Comparison of ENCODE assay signal across 11 cellular contexts in genomic region chr3:195451373-195452000, GRCh38.
DNase-seq lines count a peak whose midpoint lies in the region; ATAC-seq and TF ChIP-seq lines count a peak whose summit lies in the region.
"Had no signal": no experiment of that assay in that cellular context is flagged by ENCODE, and none has a peak within 500 bp of the region (broad histone marks: within the 10 kb centered on the region; RNA-seq: fewer than 3 reads in every experiment).

No MANE protein-coding gene starts in this region.

- no peaks in the 10 kb centered on the region for H3K27me3 ChIP-seq in neutrophil
- no peaks in the 10 kb centered on the region for H3K27me3 ChIP-seq in tibial artery
- H3K27me3 ChIP-seq: ovary had no signal

- peak; percentile 45 for DNase-seq in DMS153 treated with DMSO at 0.1 percent for 48 hours (lab: John Stamatoyannopoulos, UW; ENCODE audit: unreplicated experiment)
- DNase-seq in NCI-H1694 (lab: John Stamatoyannopoulos, UW) = peak; percentile 21
- DNase-seq in NCI-H774 (lab: John Stamatoyannopoulos, UW) = peak; percentile 83
- DNase-seq in tibial artery = no peak
- no peak for DNase-seq in epidermal melanocyte (ENCODE audit: insufficient read length, low spot score)
- DNase-seq in kidney glomerular epithelial cell (lab: John Stamatoyannopoulos, UW) = no peak
- DNase-seq: hippocampal formation, NCI-H2227 treated with DMSO at 0.1 percent for 48 hours had no signal

- no peak for ATAC-seq in GM18511 (IDR thresholded peaks at IDR 0.05; ENCODE audit: unreplicated experiment)

- no peaks in the 10 kb centered on the region for H3K9me3 ChIP-seq in neutrophil
- H3K9me3 ChIP-seq in tibial artery = no peaks in the 10 kb centered on the region
- H3K9me3 ChIP-seq: ovary had no signal

- H3K4me3 ChIP-seq in neutrophil (ENCODE audit: low read depth in 1 of 2, low read length in 1 of 2) = no peak overlapping the region
- no peak overlapping the region for H3K4me3 ChIP-seq in tibial artery
- H3K4me3 ChIP-seq: ovary had no signal

- intact Hi-C loops in tibial artery (cut with DNase I; ENCODE audit: low total_unique reads) = no loop called here

- H3K27ac ChIP-seq in neutrophil = peak overlapping the region; percentile 61
- no peak overlapping the region for H3K27ac ChIP-seq in tibial artery

- no peak for TF ChIP-seq CTCF in neutrophil (IDR thresholded peaks at IDR 0.05)
- no peak for TF ChIP-seq CTCF in tibial artery (IDR thresholded peaks at IDR 0.05)

- H3K4me1 ChIP-seq in neutrophil (ENCODE audit: control insufficient read depth in 1 of 2, insufficient read depth in 1 of 2, low read depth in 1 of 2, low read length in 1 of 2) (peaks cover 19 to 22% of the 10 kb centered on the region in 2 experiments), tibial artery (no peaks in the 10 kb centered on the region)

- H3K36me3 ChIP-seq in neutrophil = no peaks in the 10 kb centered on the region
- H3K36me3 ChIP-seq in tibial artery = no peaks in the 10 kb centered on the region
- H3K36me3 ChIP-seq: ovary had no signal

Comparison
In these comparisons a context has a peak if more than half of its experiments do, and no peak if none do; other contexts are left out.
1. DNase-seq: peak in DMS153 treated with DMSO at 0.1 percent for 48 hours (single experiment), NCI-H1694 (single experiment) and NCI-H774 (single experiment); none in tibial artery (0 of 2), epidermal melanocyte (single experiment) and kidney glomerular epithelial cell (single experiment).